ENCODE assay signal across 20 cellular contexts in genomic region chr19:2139385-2140192, GRCh38. TPM values are rescaled to one million over a fixed set of nuclear protein-coding genes. Genes with fewer than 3 reads are reported as not detected.
A peak's percentile ranks its signal among the peaks of the same experiment; 100 is the strongest.
DNase-seq lines count a peak whose midpoint lies in the region; ATAC-seq lines count a peak whose summit lies in the region.
"Had no signal": no experiment of that assay in that cellular context is flagged by ENCODE, and none has a peak within 500 bp of the region (broad histone marks: within the 10 kb centered on the region; RNA-seq: fewer than 3 reads in every experiment).

No MANE protein-coding gene starts in this region.

- ATAC-seq in stimulated activated naive B cell treated with anti-CD40 and anti-IgM and Interleukin-4, amounts not matched to agents 10 μg/mL and 1 μg/mL and 100 μg/mL, for 72 hours (replicated peaks): no peak
- ATAC-seq in GM18517 (IDR thresholded peaks at IDR 0.05; ENCODE audit: unreplicated experiment) (no peak), HG02973 (IDR thresholded peaks at IDR 0.05; ENCODE audit: unreplicated experiment) (no peak)
- ATAC-seq: activated CD4-positive, CD25-positive, alpha-beta regulatory T cell treated with anti-CD3 and anti-CD28 coated beads, Interleukin-2, amount 50 U/mL, for 24 hours; activated CD8-positive, alpha-beta T cell treated with anti-CD3 and anti-CD28 coated beads for 36 hours; activated T-cell treated with anti-CD3 and anti-CD28 coated beads, Interleukin-2, amount 50 U/mL, for 4 hours; left lung had no signal

- peak overlapping the region; percentile 28 for H4K91ac ChIP-seq in mesenchymal stem cell (ENCODE audit: low read length)

- no peak overlapping the region for H3K4me3 ChIP-seq in mesenchymal stem cell (ENCODE audit: insufficient read depth in 1 of 2, low read depth in 1 of 2, low read length in 2 of 2)
- H3K4me3 ChIP-seq: heart right ventricle, left lung, neural progenitor cell had no signal

- no peak overlapping the region for H3K9ac ChIP-seq in mesenchymal stem cell (ENCODE audit: low read length)
- H3K9ac ChIP-seq: neural progenitor cell had no signal

- no peak overlapping the region for H4K8ac ChIP-seq in mesenchymal stem cell (ENCODE audit: low read length)

- H3K4me1 Mint-ChIP-seq in stimulated activated naive B cell treated with anti-CD40 and anti-IgM and Interleukin-4, amounts not matched to agents 10 μg/mL and 1 μg/mL and 100 μg/mL, for 72 hours: peaks cover 9 to 20% of the 10 kb centered on the region in 2 donors
- H3K4me1 Mint-ChIP-seq: mesothelial cell of epicardium had no signal

- H3K36me3 ChIP-seq in mesenchymal stem cell (ENCODE audit: control insufficient read depth in 1 of 2, insufficient read depth in 2 of 2, low read depth in 1 of 2, low read length in 2 of 2): peaks cover 44 to 68% of the 10 kb centered on the region in 2 experiments
- H3K36me3 ChIP-seq: neural progenitor cell had no signal

- H3K4me3 Mint-ChIP-seq in stimulated activated naive B cell treated with anti-CD40 and anti-IgM and Interleukin-4, amounts not matched to agents 10 μg/mL and 1 μg/mL and 100 μg/mL, for 72 hours: no peak overlapping the region
- H3K4me3 Mint-ChIP-seq: activated CD8-positive, alpha-beta T cell treated with anti-CD3 and anti-CD28 coated beads for 36 hours; activated naive CD4-positive, alpha-beta T cell treated with anti-CD3 and anti-CD28 coated beads, Interleukin-2, amount 10 ng/mL, durations not matched to agents 7 days and 5 days; activated T-cell treated with anti-CD3 and anti-CD28 coated beads, Interleukin-2, amount 50 U/mL, for 4 hours; HFFc6; mesothelial cell of epicardium; neural progenitor cell had no signal

- H3K27ac Mint-ChIP-seq in stimulated activated naive B cell treated with anti-CD40 and anti-IgM and Interleukin-4, amounts not matched to agents 10 μg/mL and 1 μg/mL and 100 μg/mL, for 72 hours: peak overlapping the region; percentile 25
- H3K27ac Mint-ChIP-seq: activated CD8-positive, alpha-beta T cell treated with anti-CD3 and anti-CD28 coated beads for 36 hours; activated naive CD4-positive, alpha-beta T cell treated with anti-CD3 and anti-CD28 coated beads, Interleukin-2, amount 10 ng/mL, durations not matched to agents 7 days and 5 days; HFFc6; mesothelial cell of epicardium; neural progenitor cell had no signal

- no peak overlapping the region for H3K27ac ChIP-seq in mesenchymal stem cell (ENCODE audit: low read length, poor library complexity, severe bottlenecking)
- H3K27ac ChIP-seq: heart right ventricle, left lung, neural progenitor cell had no signal

- no peak overlapping the region for H2BK120ac ChIP-seq in mesenchymal stem cell (ENCODE audit: low read depth, low read length)

- H2BK15ac ChIP-seq in mesenchymal stem cell (ENCODE audit: low read depth, poor library complexity, severe bottlenecking): no peak overlapping the region

- H3K18ac ChIP-seq in mesenchymal stem cell (ENCODE audit: low read depth in 1 of 2, low read length in 2 of 2): no peak overlapping the region

- H3K27me3 ChIP-seq in mesenchymal stem cell (ENCODE audit: control insufficient read depth in 1 of 2, insufficient read depth in 1 of 2, low read length in 2 of 2): no peaks in the 10 kb centered on the region
- H3K27me3 ChIP-seq: heart right ventricle, left lung, neural progenitor cell had no signal

- H3K79me1 ChIP-seq in mesenchymal stem cell (replicated peaks; ENCODE audit: low read length, poor library complexity, severe bottlenecking): peaks cover 23% of the 10 kb centered on the region

- no peaks in the 10 kb centered on the region for H3K27me3 Mint-ChIP-seq in stimulated activated naive B cell treated with anti-CD40 and anti-IgM and Interleukin-4, amounts not matched to agents 10 μg/mL and 1 μg/mL and 100 μg/mL, for 72 hours
- H3K27me3 Mint-ChIP-seq: activated CD8-positive, alpha-beta T cell treated with anti-CD3 and anti-CD28 coated beads for 36 hours; activated naive CD4-positive, alpha-beta T cell treated with anti-CD3 and anti-CD28 coated beads, Interleukin-2, amount 10 ng/mL, durations not matched to agents 7 days and 5 days had no signal

- H2BK5ac ChIP-seq in mesenchymal stem cell (ENCODE audit: low read depth, low read length, poor library complexity, severe bottlenecking): no peak overlapping the region

- peak; percentile 15 for DNase-seq in NCI-H2171 treated with DMSO at 0.1 percent for 48 hours (lab: John Stamatoyannopoulos, UW)
- DNase-seq in NCI-H2171 (lab: John Stamatoyannopoulos, UW): no peak
- DNase-seq in mesenchymal stem cell: no peak
- no peak for DNase-seq in stimulated activated naive B cell treated with anti-CD40 and anti-IgM and Interleukin-4, amounts not matched to agents 10 μg/mL and 1 μg/mL and 100 μg/mL, for 72 hours
- DNase-seq: 8988T; activated CD8-positive, alpha-beta T cell treated with anti-CD3 and anti-CD28 coated beads for 36 hours; activated naive CD4-positive, alpha-beta T cell treated with anti-CD3 and anti-CD28 coated beads, Interleukin-2, amount 10 ng/mL, durations not matched to agents 7 days and 5 days; activated T-cell treated with anti-CD3 and anti-CD28 coated beads, Interleukin-2, amount 50 U/mL, for 4 hours; dermis blood vessel endothelial cell; heart right ventricle; HFFc6; left lung; NCI-H1105; NCI-H748 treated with DMSO at 0.1 percent for 48 hours; stimulated activated CD4-positive, alpha-beta T cell treated with anti-CD3 and anti-CD28 coated beads, Interleukin-12 subunit alpha, Interleukin-12 subunit beta, amount 100 ng/mL, for 4 hours had no signal

- H3K14ac ChIP-seq in mesenchymal stem cell (ENCODE audit: low read length in 2 of 2): no peak overlapping the region

- WGBS in mesenchymal stem cell: 92% methylated on average over 19 of the region's 23 CpGs

- H2BK12ac ChIP-seq in mesenchymal stem cell (ENCODE audit: low read length in 2 of 2): no peak overlapping the region

- no peak overlapping the region for H3K4ac ChIP-seq in mesenchymal stem cell (ENCODE audit: low read depth in 1 of 2, low read length in 2 of 2)

- no peaks in the 10 kb centered on the region for H3K9me3 ChIP-seq in mesenchymal stem cell (ENCODE audit: control insufficient read depth, low read length)
- H3K9me3 ChIP-seq: heart right ventricle, left lung had no signal

- H2AFZ ChIP-seq in mesenchymal stem cell (ENCODE audit: low read depth, low read length): no peak overlapping the region
- H2AFZ ChIP-seq: neural progenitor cell had no signal

- H3K23ac ChIP-seq in mesenchymal stem cell (ENCODE audit: low read length in 2 of 2): no peak overlapping the region

- H3K9me3 Mint-ChIP-seq in stimulated activated naive B cell treated with anti-CD40 and anti-IgM and Interleukin-4, amounts not matched to agents 10 μg/mL and 1 μg/mL and 100 μg/mL, for 72 hours: no peaks in the 10 kb centered on the region
- H3K9me3 Mint-ChIP-seq: activated CD8-positive, alpha-beta T cell treated with anti-CD3 and anti-CD28 coated beads for 36 hours; activated naive CD4-positive, alpha-beta T cell treated with anti-CD3 and anti-CD28 coated beads, Interleukin-2, amount 10 ng/mL, durations not matched to agents 7 days and 5 days; activated T-cell treated with anti-CD3 and anti-CD28 coated beads, Interleukin-2, amount 50 U/mL, for 4 hours; HFFc6; mesothelial cell of epicardium; neural progenitor cell had no signal

- H2AK5ac ChIP-seq in mesenchymal stem cell (ENCODE audit: low read length, severe bottlenecking): no peak overlapping the region

- peaks cover 9% of the 10 kb centered on the region for H3K4me1 ChIP-seq in mesenchymal stem cell (ENCODE audit: control insufficient read depth, insufficient read depth, low read depth, low read length)
- H3K4me1 ChIP-seq: left lung, neural progenitor cell had no signal

- no peak overlapping the region for H3K4me2 ChIP-seq in mesenchymal stem cell (ENCODE audit: low read length, poor library complexity, severe bottlenecking)
- H3K4me2 ChIP-seq: neural progenitor cell had no signal

- H3K36me3 Mint-ChIP-seq in stimulated activated naive B cell treated with anti-CD40 and anti-IgM and Interleukin-4, amounts not matched to agents 10 μg/mL and 1 μg/mL and 100 μg/mL, for 72 hours: peaks cover 28 to 34% of the 10 kb centered on the region in 2 donors

RNA-seq across cellular contexts. Expression of gene AP3D1, which starts 11.8 kb away (rescaled TPM):
- 99.9 TPM for polyA plus RNA-seq in mesenchymal stem cell (2013, experiment 1 of 2)
- 96.6 TPM for polyA plus RNA-seq in mesenchymal stem cell (2013, experiment 2 of 2)

RNA-seq across cellular contexts. Expression of gene DOT1L, which starts 24.1 kb away (rescaled TPM):
- 8.7 TPM for polyA plus RNA-seq in mesenchymal stem cell (2013, experiment 1 of 2)
- 8.0 TPM for polyA plus RNA-seq in mesenchymal stem cell (2013, experiment 2 of 2)

RNA-seq across cellular contexts. Expression of gene IZUMO4, which starts 42.9 kb away (rescaled TPM):
- 2.2 TPM for polyA plus RNA-seq in mesenchymal stem cell (2013, experiment 1 of 2)
- 2.1 TPM for polyA plus RNA-seq in mesenchymal stem cell (2013, experiment 2 of 2)

RNA-seq across cellular contexts. Expression of gene MOB3A, which starts 43.5 kb away (rescaled TPM):
- polyA plus RNA-seq in mesenchymal stem cell (2013, experiment 1 of 2): 48.9 TPM
- 47.9 TPM for polyA plus RNA-seq in mesenchymal stem cell (2013, experiment 2 of 2)
